Comparison of ENCODE assay signal across 14 cellular contexts in genomic region chr3:18757476-18757875, GRCh38.
DNase-seq lines count a peak whose midpoint lies in the region; ATAC-seq and TF ChIP-seq lines count a peak whose summit lies in the region.
"Had no signal": no experiment of that assay in that cellular context is flagged by ENCODE, and none has a peak within 500 bp of the region (broad histone marks: within the 10 kb centered on the region; RNA-seq: fewer than 3 reads in every experiment).

No MANE protein-coding gene starts in this region.

- H3K4me3 ChIP-seq in CD4-positive, CD25-positive, alpha-beta regulatory T cell (ENCODE audit: low read depth, low read length), result no peak overlapping the region
- no peak overlapping the region for H3K4me3 ChIP-seq in smooth muscle cell
- H3K4me3 ChIP-seq: upper lobe of left lung had no signal

- no peaks in the 10 kb centered on the region for H3K27me3 Mint-ChIP-seq in CD4-positive, CD25-positive, alpha-beta regulatory T cell
- H3K27me3 Mint-ChIP-seq in CD4-positive, alpha-beta T cell, result no peaks in the 10 kb centered on the region
- H3K27me3 Mint-ChIP-seq in activated CD4-positive, alpha-beta memory T cell treated with anti-CD3 and anti-CD28 coated beads for 36 hours, result no peaks in the 10 kb centered on the region
- H3K27me3 Mint-ChIP-seq in immature natural killer cell (ENCODE audit: low read depth in 3 of 3), result peaks cover 0 to 4% (median 1%) of the 10 kb centered on the region in 3 donors
- H3K27me3 Mint-ChIP-seq: B cell had no signal

- POLR2A ChIA-PET in CD4-positive, alpha-beta T cell (lab: Charles Lee), result interaction anchor here (0.7 to 2.6 kb wide), 23 partner anchors 9 to 356 kb away, joined by 3 to 30 read pairs (median 4); partner anchors contain the start of gene SATB1
- POLR2A ChIA-PET in activated CD4-positive, alpha-beta memory T cell treated with anti-CD3 and anti-CD28 coated beads for 36 hours (lab: Charles Lee), result interaction anchor here (0.6 to 1.1 kb wide), 9 partner anchors 16 to 396 kb away, joined by 3 to 5 read pairs (median 3); no protein-coding TSS in a partner anchor

- H3K27ac ChIP-seq in CD4-positive, CD25-positive, alpha-beta regulatory T cell (ENCODE audit: insufficient read depth, low read length, poor library complexity, severe bottlenecking), result no peak overlapping the region
- H3K27ac ChIP-seq in CD4-positive, alpha-beta T cell (ENCODE audit: low read depth, low read length), result no peak overlapping the region
- H3K27ac ChIP-seq in smooth muscle cell (ENCODE audit: low read depth), result no peak overlapping the region
- H3K27ac ChIP-seq: upper lobe of left lung had no signal

- H3K4me1 ChIP-seq in CD4-positive, CD25-positive, alpha-beta regulatory T cell (ENCODE audit: control insufficient read depth, insufficient read depth, low read length, poor library complexity, severe bottlenecking), result peaks cover 7% of the 10 kb centered on the region
- no peaks in the 10 kb centered on the region for H3K4me1 ChIP-seq in smooth muscle cell (ENCODE audit: low read depth)
- H3K4me1 ChIP-seq: upper lobe of left lung had no signal

- no peak for DNase-seq in CD4-positive, CD25-positive, alpha-beta regulatory T cell
- DNase-seq in CD4-positive, alpha-beta T cell, result no peak
- no peak for DNase-seq in activated CD4-positive, alpha-beta memory T cell treated with anti-CD3 and anti-CD28 coated beads for 36 hours
- DNase-seq in immature natural killer cell (no peak), HUDEP-2 (lab: John Stamatoyannopoulos, UW; ENCODE audit: unreplicated experiment in 76 of 76) (no peak), smooth muscle cell (lab: John Stamatoyannopoulos, UW; ENCODE audit: unreplicated experiment) (no peak), SIG-M5 treated with dmso at 0.1 percent for 504 hours (lab: John Stamatoyannopoulos, UW; ENCODE audit: unreplicated experiment) (no peak)
- DNase-seq: activated gamma-delta T cell, glutamatergic neuron, GOT3, left ventricle myocardium superior, upper lobe of left lung had no signal

- ATAC-seq in CD4-positive, CD25-positive, alpha-beta regulatory T cell (ENCODE audit: low read depth in 2 of 2), result no peak
- ATAC-seq in CD4-positive, alpha-beta T cell (ENCODE audit: poor library complexity), result no peak

- H3K4me2 ChIP-seq in smooth muscle cell, result no peak overlapping the region

- H3K9me3 ChIP-seq in CD4-positive, CD25-positive, alpha-beta regulatory T cell (ENCODE audit: control insufficient read depth in 2 of 2, low read length in 2 of 2), result no peaks in the 10 kb centered on the region
- no peaks in the 10 kb centered on the region for H3K9me3 ChIP-seq in CD4-positive, alpha-beta T cell (ENCODE audit: control insufficient read depth, low read length)
- H3K9me3 ChIP-seq in smooth muscle cell (replicated peaks; ENCODE audit: low read depth), result no peaks in the 10 kb centered on the region
- H3K9me3 ChIP-seq: upper lobe of left lung had no signal

- no peak overlapping the region for H3K9ac ChIP-seq in smooth muscle cell (ENCODE audit: low read depth)

- H3K36me3 Mint-ChIP-seq in CD4-positive, CD25-positive, alpha-beta regulatory T cell, result no peaks in the 10 kb centered on the region
- no peaks in the 10 kb centered on the region for H3K36me3 Mint-ChIP-seq in CD4-positive, alpha-beta T cell (ENCODE audit: low read depth)
- peaks cover 6% of the 10 kb centered on the region for H3K36me3 Mint-ChIP-seq in activated CD4-positive, alpha-beta memory T cell treated with anti-CD3 and anti-CD28 coated beads for 36 hours
- no peaks in the 10 kb centered on the region for H3K36me3 Mint-ChIP-seq in immature natural killer cell

- no peaks in the 10 kb centered on the region for H3K79me2 ChIP-seq in smooth muscle cell (ENCODE audit: low read depth)

- no peaks in the 10 kb centered on the region for H3F3A ChIP-seq in smooth muscle cell (ENCODE audit: low read depth)

- peak overlapping the region in 2 of 3 donors; percentile 8 to 50 for H3K27ac Mint-ChIP-seq in CD4-positive, CD25-positive, alpha-beta regulatory T cell
- H3K27ac Mint-ChIP-seq in CD4-positive, alpha-beta T cell, result peak overlapping the region; percentile 21
- peak overlapping the region; percentile 78 for H3K27ac Mint-ChIP-seq in activated CD4-positive, alpha-beta memory T cell treated with anti-CD3 and anti-CD28 coated beads for 36 hours
- H3K27ac Mint-ChIP-seq in immature natural killer cell, result peak overlapping the region in 4 of 6 donors; percentile 28 to 63 (median 36)
- H3K27ac Mint-ChIP-seq: B cell, endodermal cell had no signal

- H3K27me3 ChIP-seq in CD4-positive, CD25-positive, alpha-beta regulatory T cell (ENCODE audit: control insufficient read depth, insufficient read depth, low read length), result no peaks in the 10 kb centered on the region
- H3K27me3 ChIP-seq in CD4-positive, alpha-beta T cell (ENCODE audit: control insufficient read depth, insufficient read depth, low read length), result no peaks in the 10 kb centered on the region
- no peaks in the 10 kb centered on the region for H3K27me3 ChIP-seq in smooth muscle cell (ENCODE audit: low read depth)
- H3K27me3 ChIP-seq: upper lobe of left lung had no signal

- no peak overlapping the region for H3K4me3 Mint-ChIP-seq in CD4-positive, CD25-positive, alpha-beta regulatory T cell
- H3K4me3 Mint-ChIP-seq in CD4-positive, alpha-beta T cell, result peak overlapping the region; percentile 5
- H3K4me3 Mint-ChIP-seq in activated CD4-positive, alpha-beta memory T cell treated with anti-CD3 and anti-CD28 coated beads for 36 hours, result no peak overlapping the region
- no peak overlapping the region for H3K4me3 Mint-ChIP-seq in immature natural killer cell
- H3K4me3 Mint-ChIP-seq: B cell, endodermal cell had no signal

- intact Hi-C loops in CD4-positive, alpha-beta T cell (cut with DNase I, micrococcal nuclease), result loop anchor here (5.0 kb wide), 2 partner anchors 40 to 330 kb away; partner anchors contain the start of gene SATB1 (in 1 of the 2)
- intact Hi-C loops in activated CD4-positive, alpha-beta memory T cell treated with anti-CD3 and anti-CD28 coated beads for 36 hours (cut with micrococcal nuclease), result no loop called here

- no peaks in the 10 kb centered on the region for H3K36me3 ChIP-seq in CD4-positive, CD25-positive, alpha-beta regulatory T cell (ENCODE audit: control insufficient read depth, insufficient read depth, low read length)
- no peaks in the 10 kb centered on the region for H3K36me3 ChIP-seq in smooth muscle cell (ENCODE audit: low read depth)
- H3K36me3 ChIP-seq: upper lobe of left lung had no signal

- no peaks in the 10 kb centered on the region for H4K20me1 ChIP-seq in smooth muscle cell (ENCODE audit: low read depth)

- no peak overlapping the region for H2AFZ ChIP-seq in smooth muscle cell (ENCODE audit: low read depth)

- WGBS in smooth muscle cell (ENCODE audit: low lambda C conversion rate), result 86% methylated on average over 3 of the region's 3 CpGs

- no peaks in the 10 kb centered on the region for H3K9me3 Mint-ChIP-seq in CD4-positive, CD25-positive, alpha-beta regulatory T cell
- H3K9me3 Mint-ChIP-seq in CD4-positive, alpha-beta T cell, result no peaks in the 10 kb centered on the region
- H3K9me3 Mint-ChIP-seq in activated CD4-positive, alpha-beta memory T cell treated with anti-CD3 and anti-CD28 coated beads for 36 hours, result no peaks in the 10 kb centered on the region
- H3K9me3 Mint-ChIP-seq in immature natural killer cell, result no peaks in the 10 kb centered on the region
- H3K9me3 Mint-ChIP-seq: endodermal cell had no signal

- peaks cover 0 to 16% (median 10%) of the 10 kb centered on the region in 4 donors for H3K4me1 Mint-ChIP-seq in CD4-positive, CD25-positive, alpha-beta regulatory T cell
- H3K4me1 Mint-ChIP-seq in CD4-positive, alpha-beta T cell (ENCODE audit: low read depth), result peaks cover 63% of the 10 kb centered on the region
- peaks cover 45% of the 10 kb centered on the region for H3K4me1 Mint-ChIP-seq in activated CD4-positive, alpha-beta memory T cell treated with anti-CD3 and anti-CD28 coated beads for 36 hours (ENCODE audit: low read depth)
- H3K4me1 Mint-ChIP-seq in immature natural killer cell, result peaks cover 14 to 17% of the 10 kb centered on the region in 2 donors
- H3K4me1 Mint-ChIP-seq: B cell had no signal

- TF ChIP-seq CTCF in CD4-positive, alpha-beta T cell (IDR thresholded peaks at IDR 0.05), result no peak
- no peak for TF ChIP-seq CTCF in smooth muscle cell (IDR thresholded peaks at IDR 0.05; ENCODE audit: borderline replicate concordance, insufficient read depth, poor library complexity, severe bottlenecking)

- CTCF ChIA-PET in CD4-positive, alpha-beta T cell (lab: Charles Lee), result interaction anchor here (0.6 to 2.9 kb wide), 27 partner anchors 8 to 385 kb away, joined by 3 to 38 read pairs (median 4); no protein-coding TSS in a partner anchor
- CTCF ChIA-PET in activated CD4-positive, alpha-beta memory T cell treated with anti-CD3 and anti-CD28 coated beads for 36 hours (lab: Charles Lee), result interaction anchor here (0.5 to 2.5 kb wide), 39 partner anchors 8 to 863 kb away, joined by 3 to 28 read pairs (median 4); no protein-coding TSS in a partner anchor

Comparison
In these comparisons a context has a peak if more than half of its experiments do, and no peak if none do; other contexts are left out.
1. H3K27ac Mint-ChIP-seq: peak in every context shown above with its lines; median percentile 78 in activated CD4-positive, alpha-beta memory T cell treated with anti-CD3 and anti-CD28 coated beads for 36 hours; 36 in immature natural killer cell; 29 in CD4-positive, CD25-positive, alpha-beta regulatory T cell; 21 in CD4-positive, alpha-beta T cell.